Comparison of ENCODE assay signal across 1 cellular context in the genomic region with DNA sequence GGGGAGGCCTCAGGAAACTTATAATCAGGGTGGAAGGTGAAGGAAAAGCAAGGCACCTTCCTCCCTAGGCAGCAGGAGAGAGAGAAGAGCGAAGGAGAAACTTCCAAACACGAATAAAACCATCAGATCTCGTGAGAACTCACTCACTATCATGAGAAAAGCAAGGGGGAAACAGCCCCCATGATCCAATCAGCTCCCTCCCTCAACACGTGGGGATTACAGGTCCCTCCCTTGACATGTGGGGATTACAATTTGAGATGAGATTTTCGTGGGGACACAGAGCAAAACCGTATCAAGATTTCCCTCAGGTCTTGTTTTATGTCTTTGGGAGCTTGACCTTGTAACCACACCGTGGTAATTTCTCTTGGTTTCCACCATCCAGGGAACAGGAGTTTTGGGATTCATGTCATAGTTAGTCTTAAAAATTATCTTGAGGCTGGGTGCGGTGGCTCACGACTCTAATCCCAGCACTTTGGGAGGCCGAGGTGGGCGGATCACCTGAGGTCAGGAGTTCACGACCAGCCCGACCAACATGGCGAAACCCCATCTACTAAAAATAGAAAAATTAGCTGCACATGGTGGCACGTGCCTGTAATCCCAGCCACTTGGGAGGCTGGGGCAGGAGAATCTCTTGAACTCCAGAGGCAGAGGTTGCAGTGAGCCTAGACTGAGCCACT.
TF ChIP-seq lines count a peak whose summit lies in the region.

No MANE protein-coding gene starts in this region.

TF ChIP-seq in K562, 482 proteins besides CTCF, POLR2A, EP300 and RAD21 (continued from another document):
- TF ChIP-seq, protein P1, sequence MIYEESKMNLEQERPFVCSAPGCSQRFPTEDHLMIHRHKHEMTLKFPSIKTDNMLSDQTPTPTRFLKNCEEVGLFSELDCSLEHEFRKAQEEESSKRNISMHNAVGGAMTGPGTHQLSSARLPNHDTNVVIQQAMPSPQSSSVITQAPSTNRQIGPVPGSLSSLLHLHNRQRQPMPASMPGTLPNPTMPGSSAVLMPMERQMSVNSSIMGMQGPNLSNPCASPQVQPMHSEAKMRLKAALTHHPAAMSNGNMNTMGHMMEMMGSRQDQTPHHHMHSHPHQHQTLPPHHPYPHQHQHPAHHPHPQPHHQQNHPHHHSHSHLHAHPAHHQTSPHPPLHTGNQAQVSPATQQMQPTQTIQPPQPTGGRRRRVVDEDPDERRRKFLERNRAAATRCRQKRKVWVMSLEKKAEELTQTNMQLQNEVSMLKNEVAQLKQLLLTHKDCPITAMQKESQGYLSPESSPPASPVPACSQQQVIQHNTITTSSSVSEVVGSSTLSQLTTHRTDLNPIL (CRISPR knock-in tag; IDR thresholded peaks at IDR 0.05), result no peak
- TF ChIP-seq SPI1 (IDR thresholded peaks at IDR 0.05; ENCODE audit: borderline replicate concordance, low read depth, low read length), result no peak
- no peak for TF ChIP-seq PHF20 (IDR thresholded peaks at IDR 0.05; ENCODE audit: partially characterized antibody)
- no peak for TF ChIP-seq RFX5 (IDR thresholded peaks at IDR 0.05; ENCODE audit: low read depth, low read length)
- no peak for TF ChIP-seq HNRNPLL (IDR thresholded peaks at IDR 0.05; ENCODE audit: low read depth, low read length, poor library complexity, severe bottlenecking)
- TF ChIP-seq DIDO1 (tag; IDR thresholded peaks at IDR 0.05; ENCODE audit: low read depth), result no peak
- TF ChIP-seq RUNX1 (IDR thresholded peaks at IDR 0.05; ENCODE audit: low read depth), result no peak
- no peak for TF ChIP-seq ZNF24 (IDR thresholded peaks at IDR 0.05)
- no peak for TF ChIP-seq IRF2 (CRISPR knock-in tag; IDR thresholded peaks at IDR 0.05)
